ENCODE assay signal across 20 cellular contexts in genomic region chr17:75724016-75725003, GRCh38. TPM values are rescaled to one million over a fixed set of nuclear protein-coding genes. Genes with fewer than 3 reads are reported as not detected.
DNase-seq lines count a peak whose midpoint lies in the region; ATAC-seq, FAIRE-seq and TF ChIP-seq lines count a peak whose summit lies in the region.
"Had no signal": no experiment of that assay in that cellular context is flagged by ENCODE, and none has a peak within 500 bp of the region (broad histone marks: within the 10 kb centered on the region; RNA-seq: fewer than 3 reads in every experiment).

No MANE protein-coding gene starts in this region.

- 97% methylated on average over 5 of the region's 23 CpGs for WGBS in esophagus muscularis mucosa
- 64 to 74% (median 73%) methylated on average over 20 to 23 of the region's 23 CpGs for WGBS in small intestine, 3 donors

- H3K27me3 ChIP-seq in esophagus muscularis mucosa (peaks cover 6 to 57% (median 20%) of the 10 kb centered on the region in 4 donors), small intestine (ENCODE audit: control insufficient read depth in 2 of 2, insufficient read depth in 2 of 2, low read length in 2 of 2) (no peaks in the 10 kb centered on the region), gastrocnemius medialis (peaks cover 19 to 29% (median 22%) of the 10 kb centered on the region in 3 donors)

- TF ChIP-seq CTCF in Calu3 (IDR thresholded peaks at IDR 0.05; ENCODE audit: unreplicated experiment) (no peak), esophagus muscularis mucosa (IDR thresholded peaks at IDR 0.05) (no peak), gastrocnemius medialis (IDR thresholded peaks at IDR 0.05 in 4 of 5, conservative IDR thresholded peaks at IDR 0.05 in 1 of 5) (no peak)

- no peaks in the 10 kb centered on the region for H3K9me3 ChIP-seq in esophagus muscularis mucosa
- H3K9me3 ChIP-seq in small intestine (ENCODE audit: control insufficient read depth, low read depth), result no peaks in the 10 kb centered on the region
- H3K9me3 ChIP-seq in gastrocnemius medialis, result no peaks in the 10 kb centered on the region

- no peak for DNase-seq in Calu3
- DNase-seq in esophagus muscularis mucosa (ENCODE audit: extremely low spot score), result no peak
- no peak for DNase-seq in small intestine
- DNase-seq in NCI-H187 (lab: John Stamatoyannopoulos, UW), result no peak
- DNase-seq in gastrocnemius medialis, result no peak
- DNase-seq in occipital lobe (lab: John Stamatoyannopoulos, UW), result no peak
- no peak for DNase-seq in GM19240 (ENCODE audit: insufficient read length, low spot score)
- DNase-seq: activated B cell treated with CpG ODN at 0.5 μM for 24 hours; activated CD4-positive, alpha-beta T cell treated with anti-CD3 and anti-CD28 coated beads, Interleukin-2, amount 50 U/mL, for 48 hours; activated effector memory CD4-positive, alpha-beta T cell treated with anti-CD3 and anti-CD28 coated beads, Interleukin-2, amount 50 U/mL, for 16 hours; CD4-positive, CD25-positive, alpha-beta regulatory T cell; erythroblast; left cardiac atrium; NCI-H1930; NCI-H345; OCI-M1 had no signal

- ATAC-seq in gastrocnemius medialis, result no peak

- H3K4me1 ChIP-seq in esophagus muscularis mucosa (peaks cover 16 to 34% (median 26%) of the 10 kb centered on the region in 4 donors), small intestine (ENCODE audit: control insufficient read depth in 2 of 2, insufficient read depth in 1 of 2, low read depth in 1 of 2, low read length in 1 of 2) (no peaks in the 10 kb centered on the region), gastrocnemius medialis (peaks cover 0 to 4% of the 10 kb centered on the region in 2 donors)
- H3K4me1 ChIP-seq: neural progenitor cell had no signal

- no peaks in the 10 kb centered on the region for H3K27me3 Mint-ChIP-seq in Calu3 (ENCODE audit: unreplicated experiment)

- H3K4me3 Mint-ChIP-seq in Calu3 (ENCODE audit: low read depth, unreplicated experiment), result peak overlapping the region; percentile 99
- H3K4me3 Mint-ChIP-seq: activated B cell treated with CpG ODN at 0.5 μM for 24 hours, neural progenitor cell had no signal

- H3K27ac ChIP-seq in angular gyrus (ENCODE audit: low read depth, low read length) (peak overlapping the region; percentile 60), esophagus muscularis mucosa (replicated peaks in 1 of 4) (peak overlapping the region; percentile 39 to 73 (median 58)), small intestine (ENCODE audit: low read depth in 1 of 2, low read length in 1 of 2) (peak overlapping the region; percentile 97 to 99), gastrocnemius medialis (no peak overlapping the region)
- H3K27ac ChIP-seq: neural progenitor cell had no signal

- intact Hi-C loops in Calu3 (cut with micrococcal nuclease; ENCODE audit: unreplicated experiment), result loop anchor here (5.0 kb wide), 1 partner anchor 47 kb away; no protein-coding TSS in a partner anchor
- intact Hi-C loops in esophagus muscularis mucosa (cut with DNase I), result no loop called here
- intact Hi-C loops in gastrocnemius medialis (cut with DNase I; ENCODE audit: low total_unique reads), result no loop called here

- no peak for TF ChIP-seq POLR2A in esophagus muscularis mucosa (IDR thresholded peaks at IDR 0.05; ENCODE audit: low read depth)
- no peak for TF ChIP-seq POLR2A in gastrocnemius medialis (IDR thresholded peaks at IDR 0.05)

- TF ChIP-seq EP300 in esophagus muscularis mucosa (IDR thresholded peaks at IDR 0.05), result no peak

- H3K36me3 ChIP-seq in esophagus muscularis mucosa, result peaks cover 0 to 43% (median 0%) of the 10 kb centered on the region in 4 donors
- peaks cover 2 to 15% of the 10 kb centered on the region in 2 donors for H3K36me3 ChIP-seq in small intestine (ENCODE audit: control insufficient read depth in 2 of 2, insufficient read depth in 2 of 2, low read length in 2 of 2)
- H3K36me3 ChIP-seq in gastrocnemius medialis, result no peaks in the 10 kb centered on the region
- H3K36me3 ChIP-seq: neural progenitor cell had no signal

- H3K4me3 ChIP-seq in esophagus muscularis mucosa, result peak overlapping the region in 1 of 4 donors; percentile 1
- H3K4me3 ChIP-seq in small intestine (ENCODE audit: low read depth in 1 of 2, low read length in 2 of 2), result peak overlapping the region in 1 of 2 donors; percentile 89
- H3K4me3 ChIP-seq in gastrocnemius medialis, result no peak overlapping the region
- H3K4me3 ChIP-seq: K562, neural progenitor cell had no signal

- H3K36me3 Mint-ChIP-seq in Calu3 (ENCODE audit: insufficient read depth, unreplicated experiment), result peaks cover 81% of the 10 kb centered on the region
- H3K36me3 Mint-ChIP-seq: CD4-positive, CD25-positive, alpha-beta regulatory T cell; neural progenitor cell had no signal

- in situ Hi-C loops in gastrocnemius medialis (cut with MboI; ENCODE audit: low sequenced_read_pairs in 4 of 4), result no loop called here

- H3K9me3 Mint-ChIP-seq in Calu3 (ENCODE audit: low read depth, unreplicated experiment), result no peaks in the 10 kb centered on the region
- H3K9me3 Mint-ChIP-seq: activated B cell treated with CpG ODN at 0.5 μM for 24 hours; CD4-positive, CD25-positive, alpha-beta regulatory T cell; neural progenitor cell had no signal

- BruUV-seq in Calu3 (replicated peaks; lab: Mats Ljungman, UMichigan), result no TSS peak

- H3K27ac Mint-ChIP-seq in Calu3 (ENCODE audit: unreplicated experiment), result no peak overlapping the region
- H3K27ac Mint-ChIP-seq: activated B cell treated with CpG ODN at 0.5 μM for 24 hours, neural progenitor cell had no signal

- no peak for FAIRE-seq in small intestine (lab: Jason Lieb, UNC)
- FAIRE-seq: G401.6, K562 had no signal

- CTCF ChIA-PET in Calu3 (lab: Charles Lee), result no interaction called here

- peaks cover 23% of the 10 kb centered on the region for H3K4me1 Mint-ChIP-seq in Calu3 (ENCODE audit: low read depth, unreplicated experiment)

RNA-seq across cellular contexts. Expression of gene ITGB4, which starts 3.1 kb away (rescaled TPM):
- total RNA-seq in Calu3 (2022), result 253 and 301 TPM in 2 replicates
- total RNA-seq in esophagus muscularis mucosa, result 10 to 100 TPM; 36.5 to 57.4 (median 46.6) TPM
- 100 to 1,000 TPM; 100 to 288 (median 210) TPM for polyA plus RNA-seq in small intestine
- total RNA-seq in gastrocnemius medialis, result 10 to 100 TPM in 1 of 4 donors, 1 to 10 TPM in 3; 3.6 to 20.2 (median 6.3) TPM
- total RNA-seq in occipital lobe, result 2.7 TPM
- total RNA-seq: CD4-positive, CD25-positive, alpha-beta regulatory T cell had no signal

RNA-seq across cellular contexts. Expression of gene GALK1, which starts 40.7 kb away (rescaled TPM):
- total RNA-seq in Calu3 (2022) (20.4 and 20.5 TPM in 2 replicates), esophagus muscularis mucosa (10 to 100 TPM; 16.9 to 34.1 (median 24.4) TPM), gastrocnemius medialis (10 to 100 TPM in 2 of 4 donors, 1 to 10 TPM in 2; 8.7 to 18.3 (median 11.0) TPM), occipital lobe (11.4 TPM)
- polyA plus RNA-seq in small intestine, result 100 to 1,000 TPM in 1 of 3 donors, 10 to 100 TPM in 2; 43.4 to 116 (median 83.5) TPM

RNA-seq across cellular contexts. Expression of gene SAP30BP, which starts 57.2 kb away (rescaled TPM):
- 96.4 and 98.4 TPM in 2 replicates for total RNA-seq in Calu3 (2022)
- 10 to 100 TPM; 50.3 to 81.3 (median 77.6) TPM for total RNA-seq in esophagus muscularis mucosa
- polyA plus RNA-seq in small intestine, result 10 to 100 TPM; 52.6 to 92.7 (median 83.2) TPM
- 10 to 100 TPM; 42.0 to 64.0 (median 50.1) TPM for total RNA-seq in gastrocnemius medialis
- total RNA-seq in occipital lobe, result 34.0 TPM

RNA-seq across cellular contexts. Expression of gene RECQL5, which starts 57.4 kb away (rescaled TPM):
- total RNA-seq in Calu3 (2022) (71.3 and 87.3 TPM in 2 replicates), esophagus muscularis mucosa (10 to 100 TPM in 3 of 4 donors, 1 to 10 TPM in 1; 6.3 to 14.7 (median 11.9) TPM), gastrocnemius medialis (10 to 100 TPM in 1 of 4 donors, 1 to 10 TPM in 3; 5.3 to 17.5 (median 7.4) TPM), occipital lobe (9.8 TPM)
- 10 to 100 TPM; 14.6 to 20.2 (median 15.7) TPM for polyA plus RNA-seq in small intestine

Comparison
In these comparisons a context has a peak if more than half of its experiments do, and no peak if none do; other contexts are left out.
1. H3K27ac ChIP-seq: peak in angular gyrus (single experiment), esophagus muscularis mucosa (4 of 4) and small intestine (2 of 2); none in gastrocnemius medialis (0 of 4).